ENCODE assay signal across 18 cellular contexts in the genomic region with DNA sequence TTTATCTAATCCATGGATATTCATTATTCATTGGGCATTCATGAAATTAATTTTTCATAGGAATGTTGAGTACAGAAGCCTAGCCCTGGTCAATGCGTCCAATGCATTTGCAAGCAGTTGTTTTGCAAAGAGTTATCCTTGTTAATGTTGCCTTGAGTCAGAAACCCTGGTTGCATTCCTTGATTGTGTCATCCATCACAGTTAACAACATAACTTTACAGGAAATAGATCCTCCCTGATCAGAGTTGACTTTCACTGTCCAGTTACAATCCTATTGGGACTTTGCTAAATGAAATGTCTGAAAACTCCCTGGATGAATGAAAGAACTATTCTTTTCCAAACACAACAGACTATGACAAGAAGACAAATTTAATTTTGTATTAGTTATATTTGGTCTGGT.
DNase-seq lines count a peak whose midpoint lies in the region; ATAC-seq and TF ChIP-seq lines count a peak whose summit lies in the region.
"Had no signal": no experiment of that assay in that cellular context is flagged by ENCODE, and none has a peak within 500 bp of the region (broad histone marks: within the 10 kb centered on the region; RNA-seq: fewer than 3 reads in every experiment).

No MANE protein-coding gene starts in this region.

- no peak overlapping the region for H3K4me3 ChIP-seq in mammary epithelial cell (replicated peaks in 1 of 3; ENCODE audit: insufficient read depth in 1 of 3, low read depth in 2 of 3, low read length in 3 of 3)
- H3K4me3 ChIP-seq in fibroblast of pulmonary artery (replicated peaks; ENCODE audit: low read depth, low read length), result no peak overlapping the region
- H3K4me3 ChIP-seq: HAP-1, SK-N-MC had no signal

- H3K9ac ChIP-seq in mammary epithelial cell (ENCODE audit: insufficient read depth, low read length), result no peak overlapping the region

- peaks cover 15% of the 10 kb centered on the region for H3K4me1 Mint-ChIP-seq in MCF 10A (ENCODE audit: insufficient read depth, unreplicated experiment)

- H3K27ac ChIP-seq in mammary epithelial cell (ENCODE audit: insufficient read depth, low read depth, low read length), result no peak overlapping the region
- H3K27ac ChIP-seq: 22Rv1, C4-2B, SK-N-MC had no signal

- no peaks in the 10 kb centered on the region for H3K9me3 Mint-ChIP-seq in MCF 10A (ENCODE audit: unreplicated experiment)

- 90% methylated on average over 1 of the region's 1 CpG for WGBS in mammary epithelial cell (ENCODE audit: low coverage, missing lambda C conversion rate)

- intact Hi-C loops in MCF 10A (cut with micrococcal nuclease), result no loop called here
- intact Hi-C loops in mammary epithelial cell (cut with micrococcal nuclease), result no loop called here

- H3K27me3 ChIP-seq in mammary epithelial cell (ENCODE audit: insufficient read depth, low read length), result no peaks in the 10 kb centered on the region

- POLR2A ChIA-PET in MCF 10A (lab: Yijun Ruan, JAX), result no interaction called here

- CTCF ChIA-PET in MCF 10A (lab: Yijun Ruan, JAX) (interaction anchor here (1.2 kb wide), 1 partner anchor 11 kb away, joined by 3 read pairs; no protein-coding TSS in a partner anchor), mammary epithelial cell (lab: Charles Lee; ENCODE audit: low non-redundant PET) (no interaction called here)

- H4K20me1 ChIP-seq in mammary epithelial cell (ENCODE audit: insufficient read depth, low read length), result no peaks in the 10 kb centered on the region

- dilution Hi-C loops in mammary epithelial cell (cut with HindIII; ENCODE audit: low sequenced_read_pairs), result no loop called here

- TF ChIP-seq CTCF in MCF 10A (IDR thresholded peaks at IDR 0.05; ENCODE audit: unreplicated experiment) (no peak), mammary epithelial cell (conservative IDR thresholded peaks at IDR 0.05 in 1 of 2, IDR thresholded peaks at IDR 0.05 in 1 of 2; ENCODE audit: extremely low read depth in 1 of 2, insufficient read depth in 1 of 2, low read depth in 1 of 2, low read length in 2 of 2) (no peak), fibroblast of pulmonary artery (IDR thresholded peaks at IDR 0.05; ENCODE audit: low read length, missing control alignments) (no peak)

- no peak overlapping the region for H3K4me2 ChIP-seq in mammary epithelial cell (ENCODE audit: insufficient read depth, low read depth, low read length)

- BruUV-seq in MCF 10A (replicated peaks; lab: Mats Ljungman, UMichigan) (no TSS peak), mammary epithelial cell (replicated peaks; lab: Mats Ljungman, UMichigan) (no TSS peak)

- in situ Hi-C loops in mammary epithelial cell (cut with MboI; ENCODE audit: low sequenced_read_pairs in 2 of 2), result no loop called here

- no peaks in the 10 kb centered on the region for H3K27me3 Mint-ChIP-seq in MCF 10A (ENCODE audit: insufficient read depth, unreplicated experiment)

- H3K36me3 Mint-ChIP-seq in MCF 10A (ENCODE audit: insufficient read depth, unreplicated experiment), result no peaks in the 10 kb centered on the region

- no peaks in the 10 kb centered on the region for H3K79me2 ChIP-seq in mammary epithelial cell (ENCODE audit: insufficient read depth, low read length)

- peaks cover 9% of the 10 kb centered on the region for H3K4me1 ChIP-seq in mammary epithelial cell (ENCODE audit: insufficient read depth, low read length)
- H3K4me1 ChIP-seq: HAP-1 had no signal

- no peak overlapping the region for H2AFZ ChIP-seq in mammary epithelial cell (ENCODE audit: low read depth, low read length)

- DNase-seq in MCF 10A (ENCODE audit: unreplicated experiment), result no peak
- DNase-seq in mammary epithelial cell, result no peak
- DNase-seq in amniotic epithelial cell (ENCODE audit: low read depth), result peak; percentile 52
- peak; percentile 24 for DNase-seq in fibroblast of pulmonary artery (ENCODE audit: low read depth)
- peak; percentile 14 for DNase-seq in stromal cell of bone marrow (ENCODE audit: low read depth)
- no peak for DNase-seq in NCI-H2081 (lab: John Stamatoyannopoulos, UW)
- DNase-seq: KG1, NCI-H1092, NCI-H146, NCI-H2081 treated with DMSO at 0.1 percent for 48 hours, NCI-H524, Right ventricle myocardium superior had no signal

- H3K9me3 ChIP-seq in mammary epithelial cell (replicated peaks; ENCODE audit: insufficient read depth, low read length), result no peaks in the 10 kb centered on the region
- H3K9me3 ChIP-seq: HAP-1 had no signal

- ATAC-seq in esophagus mucosa (no peak), HG03378 (IDR thresholded peaks at IDR 0.05; ENCODE audit: unreplicated experiment) (no peak)

- H3K36me3 ChIP-seq in mammary epithelial cell (ENCODE audit: insufficient read depth, low read length), result no peaks in the 10 kb centered on the region
- H3K36me3 ChIP-seq: HAP-1 had no signal

- H3K4me3 Mint-ChIP-seq in MCF 10A (ENCODE audit: unreplicated experiment), result no peak overlapping the region

- H3K27ac Mint-ChIP-seq in MCF 10A (ENCODE audit: low read depth, unreplicated experiment), result peak overlapping the region; percentile 50

Comparison
In these comparisons a context has a peak if more than half of its experiments do, and no peak if none do; other contexts are left out.
1. DNase-seq: peak in amniotic epithelial cell (single experiment), fibroblast of pulmonary artery (single experiment) and stromal cell of bone marrow (single experiment); none in MCF 10A (single experiment), mammary epithelial cell (single experiment) and NCI-H2081 (0 of 2).